1 cellular context compared by ENCODE assay signal in the genomic region with DNA sequence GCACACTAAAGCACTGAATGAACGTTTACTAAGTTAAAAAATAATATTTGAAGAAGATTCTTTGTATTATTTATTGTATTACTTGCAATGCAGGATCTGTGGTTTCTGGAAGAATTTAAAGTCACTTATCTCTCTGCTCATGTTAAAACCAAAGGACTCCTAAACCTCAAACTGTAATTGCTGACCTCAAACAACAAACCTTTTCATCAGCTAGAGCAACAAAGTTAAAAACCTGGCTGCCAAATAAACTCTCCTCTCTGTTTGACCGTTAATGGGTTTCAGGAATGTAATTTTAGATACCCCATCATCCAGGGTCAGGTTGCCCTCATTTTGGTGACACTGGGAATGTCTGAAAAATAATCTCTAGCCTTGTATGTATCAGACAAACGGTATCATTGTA.
TF ChIP-seq lines count a peak whose summit lies in the region.

No MANE protein-coding gene starts in this region.

TF ChIP-seq in GM23338, 12 proteins besides CTCF, POLR2A, EP300 and RAD21 (continued from another document):
- TF ChIP-seq, protein P1, sequence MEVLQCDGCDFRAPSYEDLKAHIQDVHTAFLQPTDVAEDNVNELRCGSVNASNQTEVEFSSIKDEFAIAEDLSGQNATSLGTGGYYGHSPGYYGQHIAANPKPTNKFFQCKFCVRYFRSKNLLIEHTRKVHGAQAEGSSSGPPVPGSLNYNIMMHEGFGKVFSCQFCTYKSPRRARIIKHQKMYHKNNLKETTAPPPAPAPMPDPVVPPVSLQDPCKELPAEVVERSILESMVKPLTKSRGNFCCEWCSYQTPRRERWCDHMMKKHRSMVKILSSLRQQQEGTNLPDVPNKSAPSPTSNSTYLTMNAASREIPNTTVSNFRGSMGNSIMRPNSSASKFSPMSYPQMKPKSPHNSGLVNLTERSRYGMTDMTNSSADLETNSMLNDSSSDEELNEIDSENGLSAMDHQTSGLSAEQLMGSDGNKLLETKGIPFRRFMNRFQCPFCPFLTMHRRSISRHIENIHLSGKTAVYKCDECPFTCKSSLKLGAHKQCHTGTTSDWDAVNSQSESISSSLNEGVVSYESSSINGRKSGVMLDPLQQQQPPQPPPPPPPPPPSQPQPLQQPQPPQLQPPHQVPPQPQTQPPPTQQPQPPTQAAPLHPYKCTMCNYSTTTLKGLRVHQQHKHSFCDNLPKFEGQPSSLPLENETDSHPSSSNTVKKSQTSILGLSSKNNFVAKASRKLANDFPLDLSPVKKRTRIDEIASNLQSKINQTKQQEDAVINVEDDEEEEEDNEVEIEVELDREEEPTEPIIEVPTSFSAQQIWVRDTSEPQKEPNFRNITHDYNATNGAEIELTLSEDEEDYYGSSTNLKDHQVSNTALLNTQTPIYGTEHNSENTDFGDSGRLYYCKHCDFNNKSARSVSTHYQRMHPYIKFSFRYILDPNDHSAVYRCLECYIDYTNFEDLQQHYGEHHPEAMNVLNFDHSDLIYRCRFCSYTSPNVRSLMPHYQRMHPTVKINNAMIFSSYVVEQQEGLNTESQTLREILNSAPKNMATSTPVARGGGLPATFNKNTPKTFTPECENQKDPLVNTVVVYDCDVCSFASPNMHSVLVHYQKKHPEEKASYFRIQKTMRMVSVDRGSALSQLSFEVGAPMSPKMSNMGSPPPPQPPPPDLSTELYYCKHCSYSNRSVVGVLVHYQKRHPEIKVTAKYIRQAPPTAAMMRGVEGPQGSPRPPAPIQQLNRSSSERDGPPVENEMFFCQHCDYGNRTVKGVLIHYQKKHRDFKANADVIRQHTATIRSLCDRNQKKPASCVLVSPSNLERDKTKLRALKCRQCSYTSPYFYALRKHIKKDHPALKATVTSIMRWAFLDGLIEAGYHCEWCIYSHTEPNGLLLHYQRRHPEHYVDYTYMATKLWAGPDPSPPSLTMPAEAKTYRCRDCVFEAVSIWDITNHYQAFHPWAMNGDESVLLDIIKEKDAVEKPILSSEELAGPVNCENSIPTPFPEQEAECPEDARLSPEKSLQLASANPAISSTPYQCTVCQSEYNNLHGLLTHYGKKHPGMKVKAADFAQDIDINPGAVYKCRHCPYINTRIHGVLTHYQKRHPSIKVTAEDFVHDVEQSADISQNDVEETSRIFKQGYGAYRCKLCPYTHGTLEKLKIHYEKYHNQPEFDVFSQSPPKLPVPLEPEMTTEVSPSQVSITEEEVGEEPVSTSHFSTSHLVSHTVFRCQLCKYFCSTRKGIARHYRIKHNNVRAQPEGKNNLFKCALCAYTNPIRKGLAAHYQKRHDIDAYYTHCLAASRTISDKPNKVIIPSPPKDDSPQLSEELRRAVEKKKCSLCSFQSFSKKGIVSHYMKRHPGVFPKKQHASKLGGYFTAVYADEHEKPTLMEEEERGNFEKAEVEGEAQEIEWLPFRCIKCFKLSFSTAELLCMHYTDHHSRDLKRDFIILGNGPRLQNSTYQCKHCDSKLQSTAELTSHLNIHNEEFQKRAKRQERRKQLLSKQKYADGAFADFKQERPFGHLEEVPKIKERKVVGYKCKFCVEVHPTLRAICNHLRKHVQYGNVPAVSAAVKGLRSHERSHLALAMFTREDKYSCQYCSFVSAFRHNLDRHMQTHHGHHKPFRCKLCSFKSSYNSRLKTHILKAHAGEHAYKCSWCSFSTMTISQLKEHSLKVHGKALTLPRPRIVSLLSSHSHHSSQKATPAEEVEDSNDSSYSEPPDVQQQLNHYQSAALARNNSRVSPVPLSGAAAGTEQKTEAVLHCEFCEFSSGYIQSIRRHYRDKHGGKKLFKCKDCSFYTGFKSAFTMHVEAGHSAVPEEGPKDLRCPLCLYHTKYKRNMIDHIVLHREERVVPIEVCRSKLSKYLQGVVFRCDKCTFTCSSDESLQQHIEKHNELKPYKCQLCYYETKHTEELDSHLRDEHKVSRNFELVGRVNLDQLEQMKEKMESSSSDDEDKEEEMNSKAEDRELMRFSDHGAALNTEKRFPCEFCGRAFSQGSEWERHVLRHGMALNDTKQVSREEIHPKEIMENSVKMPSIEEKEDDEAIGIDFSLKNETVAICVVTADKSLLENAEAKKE (CRISPR knock-in tag; IDR thresholded peaks at IDR 0.05), result no peak
- TF ChIP-seq JUNB (IDR thresholded peaks at IDR 0.05; ENCODE audit: unreplicated experiment), result no peak
- TF ChIP-seq, protein P2, sequence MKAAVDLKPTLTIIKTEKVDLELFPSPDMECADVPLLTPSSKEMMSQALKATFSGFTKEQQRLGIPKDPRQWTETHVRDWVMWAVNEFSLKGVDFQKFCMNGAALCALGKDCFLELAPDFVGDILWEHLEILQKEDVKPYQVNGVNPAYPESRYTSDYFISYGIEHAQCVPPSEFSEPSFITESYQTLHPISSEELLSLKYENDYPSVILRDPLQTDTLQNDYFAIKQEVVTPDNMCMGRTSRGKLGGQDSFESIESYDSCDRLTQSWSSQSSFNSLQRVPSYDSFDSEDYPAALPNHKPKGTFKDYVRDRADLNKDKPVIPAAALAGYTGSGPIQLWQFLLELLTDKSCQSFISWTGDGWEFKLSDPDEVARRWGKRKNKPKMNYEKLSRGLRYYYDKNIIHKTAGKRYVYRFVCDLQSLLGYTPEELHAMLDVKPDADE (IDR thresholded peaks at IDR 0.05), result no peak
- TF ChIP-seq STAT1 (IDR thresholded peaks at IDR 0.05; ENCODE audit: unreplicated experiment), result no peak
- TF ChIP-seq, protein P3, sequence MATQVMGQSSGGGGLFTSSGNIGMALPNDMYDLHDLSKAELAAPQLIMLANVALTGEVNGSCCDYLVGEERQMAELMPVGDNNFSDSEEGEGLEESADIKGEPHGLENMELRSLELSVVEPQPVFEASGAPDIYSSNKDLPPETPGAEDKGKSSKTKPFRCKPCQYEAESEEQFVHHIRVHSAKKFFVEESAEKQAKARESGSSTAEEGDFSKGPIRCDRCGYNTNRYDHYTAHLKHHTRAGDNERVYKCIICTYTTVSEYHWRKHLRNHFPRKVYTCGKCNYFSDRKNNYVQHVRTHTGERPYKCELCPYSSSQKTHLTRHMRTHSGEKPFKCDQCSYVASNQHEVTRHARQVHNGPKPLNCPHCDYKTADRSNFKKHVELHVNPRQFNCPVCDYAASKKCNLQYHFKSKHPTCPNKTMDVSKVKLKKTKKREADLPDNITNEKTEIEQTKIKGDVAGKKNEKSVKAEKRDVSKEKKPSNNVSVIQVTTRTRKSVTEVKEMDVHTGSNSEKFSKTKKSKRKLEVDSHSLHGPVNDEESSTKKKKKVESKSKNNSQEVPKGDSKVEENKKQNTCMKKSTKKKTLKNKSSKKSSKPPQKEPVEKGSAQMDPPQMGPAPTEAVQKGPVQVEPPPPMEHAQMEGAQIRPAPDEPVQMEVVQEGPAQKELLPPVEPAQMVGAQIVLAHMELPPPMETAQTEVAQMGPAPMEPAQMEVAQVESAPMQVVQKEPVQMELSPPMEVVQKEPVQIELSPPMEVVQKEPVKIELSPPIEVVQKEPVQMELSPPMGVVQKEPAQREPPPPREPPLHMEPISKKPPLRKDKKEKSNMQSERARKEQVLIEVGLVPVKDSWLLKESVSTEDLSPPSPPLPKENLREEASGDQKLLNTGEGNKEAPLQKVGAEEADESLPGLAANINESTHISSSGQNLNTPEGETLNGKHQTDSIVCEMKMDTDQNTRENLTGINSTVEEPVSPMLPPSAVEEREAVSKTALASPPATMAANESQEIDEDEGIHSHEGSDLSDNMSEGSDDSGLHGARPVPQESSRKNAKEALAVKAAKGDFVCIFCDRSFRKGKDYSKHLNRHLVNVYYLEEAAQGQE (IDR thresholded peaks at IDR 0.05; ENCODE audit: unreplicated experiment), result no peak
- no peak for TF ChIP-seq NANOG (IDR thresholded peaks at IDR 0.05; ENCODE audit: borderline replicate concordance)
- TF ChIP-seq EZH2phosphoT487 (IDR thresholded peaks at IDR 0.05; ENCODE audit: unreplicated experiment), result no peak
- no peak for TF ChIP-seq ZNF114 (CRISPR knock-in tag; IDR thresholded peaks at IDR 0.05)
